ENCODE assay signal across 16 cellular contexts in genomic region chr9:96214639-96215038, GRCh38.
A peak's percentile ranks its signal among the peaks of the same experiment; 100 is the strongest.
DNase-seq lines count a peak whose midpoint lies in the region; ATAC-seq, FAIRE-seq and TF ChIP-seq lines count a peak whose summit lies in the region.
"Had no signal": no experiment of that assay in that cellular context is flagged by ENCODE, and none has a peak within 500 bp of the region (broad histone marks: within the 10 kb centered on the region; RNA-seq: fewer than 3 reads in every experiment).

No MANE protein-coding gene starts in this region.

- H3K4me2 ChIP-seq in HepG2 (ENCODE audit: low read depth, low read length): no peak overlapping the region
- no peak overlapping the region for H3K4me2 ChIP-seq in K562 (ENCODE audit: insufficient read depth, low read length)
- H3K4me2 ChIP-seq: BLaER1 treated with 17β-estradiol and CSF1 and Interleukin-3, amounts not matched to agents 10 nM and 100 nM had no signal

- TF ChIP-seq EP300 in HepG2 (IDR thresholded peaks at IDR 0.05; ENCODE audit: low read depth in 2 of 2, low read length in 2 of 2): no peak
- TF ChIP-seq EP300 in HepG2 (CRISPR knock-in tag; IDR thresholded peaks at IDR 0.05; ENCODE audit: borderline replicate concordance): no peak
- no peak for TF ChIP-seq EP300 in K562 (IDR thresholded peaks at IDR 0.05; ENCODE audit: low read length)

- H3K4me1 Mint-ChIP-seq in nephron progenitor cell: peaks cover 36% of the 10 kb centered on the region

- H3K27me3 Mint-ChIP-seq in nephron progenitor cell (ENCODE audit: low read depth, poor library complexity): peaks cover 8% of the 10 kb centered on the region

- POLR2A ChIA-PET in HepG2 (lab: Yijun Ruan, JAX) (no interaction called here), K562 (lab: Yijun Ruan, JAX) (no interaction called here)

- 44% methylated on average over 5 of the region's 5 CpGs for WGBS in HepG2 (ENCODE audit: low lambda C conversion rate)
- 25% methylated on average over 1 of the region's 5 CpGs for WGBS in right lobe of liver (ENCODE audit: insufficient coverage, low coverage, low lambda C conversion rate, missing lambda C conversion rate)
- 0% methylated on average over 5 of the region's 5 CpGs for WGBS in K562 (ENCODE audit: insufficient coverage, low coverage, missing lambda C conversion rate)
- 52 to 63% (median 56%) methylated on average over 5 of the region's 5 CpGs for WGBS in psoas muscle, 3 donors

- H4K20me1 ChIP-seq in HepG2 (ENCODE audit: insufficient read depth, low read length): no peaks in the 10 kb centered on the region
- H4K20me1 ChIP-seq in K562 (replicated peaks; ENCODE audit: control insufficient read depth, insufficient read depth, low read length): no peaks in the 10 kb centered on the region
- H4K20me1 ChIP-seq: BLaER1 treated with 17β-estradiol and CSF1 and Interleukin-3, amounts not matched to agents 10 nM and 100 nM had no signal

- FAIRE-seq in HepG2 (lab: Jason Lieb, UNC) (no peak), K562 (lab: Jason Lieb, UNC) (no peak)
- FAIRE-seq: GM12878, GM18507 had no signal

- TF ChIP-seq RAD21 in HepG2 (CRISPR knock-in tag; IDR thresholded peaks at IDR 0.05) (no peak), K562 (CRISPR knock-in tag; conservative IDR thresholded peaks at IDR 0.05 in 1 of 2, IDR thresholded peaks at IDR 0.05 in 1 of 2) (no peak)

- ATAC-seq in HepG2: no peak
- ATAC-seq in right lobe of liver: no peak
- ATAC-seq in K562: no peak
- ATAC-seq in HG03159 (IDR thresholded peaks at IDR 0.05; ENCODE audit: unreplicated experiment): no peak
- ATAC-seq in psoas muscle: no peak
- ATAC-seq: GM12878 had no signal

- no peak overlapping the region for H3K27ac Mint-ChIP-seq in nephron progenitor cell
- H3K27ac Mint-ChIP-seq: CD4-positive, CD25-positive, alpha-beta regulatory T cell had no signal

- H3K27me3 ChIP-seq in HepG2 (ENCODE audit: control insufficient read depth in 1 of 2, insufficient read depth in 2 of 2, low read length in 2 of 2): peaks cover 0 to 43% of the 10 kb centered on the region in 2 experiments; a peak in 3 of 5 replicates
- H3K27me3 ChIP-seq in right lobe of liver: no peaks in the 10 kb centered on the region
- peaks cover 8 to 60% of the 10 kb centered on the region in 2 experiments; a peak in 4 of 5 replicates for H3K27me3 ChIP-seq in K562 (ENCODE audit: control insufficient read depth in 2 of 2, insufficient read depth in 2 of 2, low read length in 2 of 2)
- peaks cover 0 to 21% (median 6%) of the 10 kb centered on the region in 3 donors for H3K27me3 ChIP-seq in psoas muscle (ENCODE audit: insufficient read depth in 3 of 3, low read length in 2 of 3)
- H3K27me3 ChIP-seq: BLaER1 treated with 17β-estradiol and CSF1 and Interleukin-3, amounts not matched to agents 10 nM and 100 nM had no signal

- H3K9me1 ChIP-seq in K562 (ENCODE audit: control insufficient read depth, insufficient read depth, low read length): no peaks in the 10 kb centered on the region

- DNase-seq in HepG2 (ENCODE audit: low spot score) (no peak), right lobe of liver (no peak), K562 (ENCODE audit: extremely low read depth in 1 of 4, low spot score in 3 of 4) (no peak), nephron progenitor cell (peak; percentile 10), NCI-H1092 (lab: John Stamatoyannopoulos, UW) (no peak), psoas muscle (no peak)
- DNase-seq: AML-193; CD4-positive, CD25-positive, alpha-beta regulatory T cell; DMS53; H7; KBM-7 had no signal

- CTCF ChIA-PET in HepG2 (lab: Yijun Ruan, JAX; ENCODE audit: low intra/inter-chr PET ratio, low total read pairs): no interaction called here
- CTCF ChIA-PET in K562 (lab: Yijun Ruan, JAX; ENCODE audit: low intra/inter-chr PET ratio): no interaction called here

- TF ChIP-seq CTCF in HepG2 (CRISPR knock-in tag; IDR thresholded peaks at IDR 0.05): no peak
- no peak for TF ChIP-seq CTCF in right lobe of liver (IDR thresholded peaks at IDR 0.05)
- no peak for TF ChIP-seq CTCF in K562 (IDR thresholded peaks at IDR 0.05 in 2 of 3, conservative IDR thresholded peaks at IDR 0.05 in 1 of 3; ENCODE audit: insufficient read depth in 2 of 3, low read depth in 1 of 3, low read length in 3 of 3)
- TF ChIP-seq CTCF in nephron progenitor cell (IDR thresholded peaks at IDR 0.05): no peak
- no peak for TF ChIP-seq CTCF in psoas muscle (IDR thresholded peaks at IDR 0.05)

- H3K4me3 ChIP-seq in HepG2 (replicated peaks in 1 of 3; ENCODE audit: insufficient read depth in 1 of 3, low read depth in 2 of 3, low read length in 3 of 3) (no peak overlapping the region), right lobe of liver (no peak overlapping the region), K562 (no peak overlapping the region), psoas muscle (no peak overlapping the region)
- H3K4me3 ChIP-seq: BLaER1 treated with 17β-estradiol and CSF1 and Interleukin-3, amounts not matched to agents 10 nM and 100 nM; GM12878 had no signal

- H3K4me1 ChIP-seq in HepG2 (ENCODE audit: insufficient read depth, low read length) (peaks cover 10% of the 10 kb centered on the region), right lobe of liver (peaks cover 0 to 9% (median 0%) of the 10 kb centered on the region in 4 donors), K562 (replicated peaks in 1 of 2; ENCODE audit: control insufficient read depth in 2 of 2, insufficient read depth in 2 of 2, low read length in 2 of 2) (peaks cover 4 to 18% of the 10 kb centered on the region in 2 experiments; a peak in 2 of 5 replicates), psoas muscle (peaks cover 4% of the 10 kb centered on the region)

- peaks cover 9% of the 10 kb centered on the region for H3K36me3 Mint-ChIP-seq in nephron progenitor cell (ENCODE audit: low read depth)
- H3K36me3 Mint-ChIP-seq: CD4-positive, CD25-positive, alpha-beta regulatory T cell had no signal

- no peak overlapping the region for H3K4me3 Mint-ChIP-seq in nephron progenitor cell
- H3K4me3 Mint-ChIP-seq: CD4-positive, CD25-positive, alpha-beta regulatory T cell had no signal

- in situ Hi-C loops in HepG2 (cut with HindIII; ENCODE audit: extremely low pct_ligation_motif_present, low pct_unique_long_range_greater_than_20kb): no loop called here
- in situ Hi-C loops in K562 (cut with MboI): loop anchor here (10.0 kb wide), 1 partner anchor 940 kb away; no protein-coding TSS in a partner anchor

- H3K9me3 ChIP-seq in HepG2 (ENCODE audit: low read length): no peaks in the 10 kb centered on the region
- no peaks in the 10 kb centered on the region for H3K9me3 ChIP-seq in right lobe of liver
- H3K9me3 ChIP-seq in K562 (replicated peaks; ENCODE audit: control insufficient read depth, insufficient read depth, low read depth, low read length): no peaks in the 10 kb centered on the region
- H3K9me3 ChIP-seq in psoas muscle: no peaks in the 10 kb centered on the region

- H3K36me3 ChIP-seq in HepG2 (replicated peaks in 1 of 2; ENCODE audit: control insufficient read depth in 1 of 2, insufficient read depth in 2 of 2, low read length in 2 of 2): no peaks in the 10 kb centered on the region
- H3K36me3 ChIP-seq in right lobe of liver: no peaks in the 10 kb centered on the region
- no peaks in the 10 kb centered on the region for H3K36me3 ChIP-seq in K562 (ENCODE audit: control insufficient read depth, insufficient read depth, low read length)
- no peaks in the 10 kb centered on the region for H3K36me3 ChIP-seq in psoas muscle (ENCODE audit: insufficient read depth in 1 of 2, low read depth in 1 of 2)
- H3K36me3 ChIP-seq: BLaER1 treated with 17β-estradiol and CSF1 and Interleukin-3, amounts not matched to agents 10 nM and 100 nM had no signal

- no peak overlapping the region for H2AFZ ChIP-seq in HepG2 (ENCODE audit: low read length)
- no peak overlapping the region for H2AFZ ChIP-seq in K562 (ENCODE audit: low read depth, low read length)

- BruUV-seq in HepG2 (replicated peaks; lab: Mats Ljungman, UMichigan) (no TSS peak), K562 (replicated peaks; lab: Mats Ljungman, UMichigan) (no TSS peak)

- H3K27ac ChIP-seq in HepG2 (ENCODE audit: extremely low read length, insufficient read depth, low read length) (no peak overlapping the region), right lobe of liver (no peak overlapping the region), K562 (ENCODE audit: extremely low read depth, low read depth, low read length) (no peak overlapping the region), psoas muscle (no peak overlapping the region)
- H3K27ac ChIP-seq: 22Rv1; BLaER1 treated with 17β-estradiol and CSF1 and Interleukin-3, amounts not matched to agents 10 nM and 100 nM had no signal

- H3K9ac ChIP-seq in HepG2 (ENCODE audit: insufficient read depth, low read depth, low read length) (no peak overlapping the region), K562 (ENCODE audit: insufficient read depth in 1 of 2, low read depth in 2 of 2, low read length in 2 of 2) (no peak overlapping the region)
- H3K9ac ChIP-seq: BLaER1 treated with 17β-estradiol and CSF1 and Interleukin-3, amounts not matched to agents 10 nM and 100 nM had no signal

- H3K9me3 Mint-ChIP-seq in nephron progenitor cell: peaks cover 20% of the 10 kb centered on the region

- TF ChIP-seq POLR2A in HepG2 (IDR thresholded peaks at IDR 0.05; ENCODE audit: insufficient read depth in 1 of 2, low read depth in 2 of 2, low read length in 2 of 2) (no peak), right lobe of liver (IDR thresholded peaks at IDR 0.05) (no peak), K562 (conservative IDR thresholded peaks at IDR 0.05) (no peak)

- intact Hi-C loops in HepG2 (cut with micrococcal nuclease; ENCODE audit: unreplicated experiment) (loop anchor here (5.0 to 10.0 kb wide), 3 partner anchors 150 to 700 kb away; partner anchors contain the start of genes ERCC6L2 and PTCH1), right lobe of liver (cut with DNase I) (no loop called here), K562 (cut with micrococcal nuclease) (loop anchor here (5.0 kb wide), 1 partner anchor 487 kb away; no protein-coding TSS in a partner anchor), psoas muscle (cut with DNase I) (loop anchor here (5.0 to 10.0 kb wide), 2 partner anchors 487 to 490 kb away; no protein-coding TSS in a partner anchor)

- H3K79me2 ChIP-seq in HepG2 (ENCODE audit: insufficient read depth, low read length) (no peaks in the 10 kb centered on the region), K562 (ENCODE audit: control insufficient read depth, insufficient read depth, low read length) (no peaks in the 10 kb centered on the region)

TF ChIP-seq in HepG2, 621 proteins besides CTCF, POLR2A, EP300 and RAD21:
- TF ChIP-seq MAFK (conservative IDR thresholded peaks at IDR 0.05 in 1 of 2, IDR thresholded peaks at IDR 0.05 in 1 of 2; ENCODE audit: low read length in 2 of 2) (peak; percentile 92 to 96), MAFF (IDR thresholded peaks at IDR 0.05; ENCODE audit: low read depth, low read length) (peak; percentile 94), ZNF3 (CRISPR knock-in tag; IDR thresholded peaks at IDR 0.05) (no peak)
TF ChIP-seq in HepG2: peak in this region for 2.

TF ChIP-seq in K562, 482 proteins besides CTCF, POLR2A, EP300 and RAD21 (continues in another document):
- no peak for TF ChIP-seq SLC30A9 (CRISPR knock-in tag; IDR thresholded peaks at IDR 0.05)
- TF ChIP-seq CHCHD3 (CRISPR knock-in tag; IDR thresholded peaks at IDR 0.05): no peak
- no peak for TF ChIP-seq TRIM24 (IDR thresholded peaks at IDR 0.05)
- peak; percentile 60; the same call in 1 of the 2 replicates for TF ChIP-seq C11orf30 (IDR thresholded peaks at IDR 0.05; ENCODE audit: low read depth)

Comparison
In these comparisons a context has a peak if more than half of its experiments do, and no peak if none do; other contexts are left out.
1. intact Hi-C loops: an anchor here in HepG2 (5.0 to 10.0 kb wide), K562 (5.0 kb wide) and psoas muscle (5.0 to 10.0 kb wide); none called in right lobe of liver.
2. Of the 241 proteins assayed by ChIP-seq in both HepG2 and K562: peak only in HepG2: none; only in K562: MAFG; in both: MAFF and MAFK; in neither: 238.